11 cellular contexts compared by ENCODE assay signal in genomic region chr22:36641902-36642640, GRCh38.
A peak's percentile ranks its signal among the peaks of the same experiment; 100 is the strongest.
DNase-seq lines count a peak whose midpoint lies in the region; TF ChIP-seq lines count a peak whose summit lies in the region.
"Had no signal": no experiment of that assay in that cellular context is flagged by ENCODE, and none has a peak within 500 bp of the region (broad histone marks: within the 10 kb centered on the region; RNA-seq: fewer than 3 reads in every experiment).

No MANE protein-coding gene starts in this region.

- no peak overlapping the region for H3K4me3 ChIP-seq in cardiac fibroblast (replicated peaks in 1 of 2; ENCODE audit: low read depth in 2 of 2, low read length in 2 of 2)
- H3K4me3 ChIP-seq: skin epidermis, vagina had no signal

- DNase-seq in DMS153 treated with DMSO at 0.1 percent for 48 hours (lab: John Stamatoyannopoulos, UW; ENCODE audit: unreplicated experiment) (peak; percentile 11), NCI-H1092 (lab: John Stamatoyannopoulos, UW) (peak; percentile 36), cardiac fibroblast (ENCODE audit: low read depth in 2 of 2) (peak; percentile 30 to 66), putamen (ENCODE audit: low spot score) (peak; percentile 43), globus pallidus (ENCODE audit: low spot score) (no peak), islet precursor cell (no peak)
- no peak for DNase-seq in stimulated activated CD4-positive, alpha-beta T cell treated with anti-CD3 and anti-CD28 coated beads, Interleukin-4, amount 100 ng/mL, for 4 hours
- DNase-seq: activated CD4-positive, alpha-beta T cell treated with anti-CD3 and anti-CD28 coated beads, Interleukin-2, amount 10 ng/mL, durations not matched to agents 7 days and 5 days; nephron progenitor cell had no signal

- TF ChIP-seq CTCF in cardiac fibroblast (IDR thresholded peaks at IDR 0.05; ENCODE audit: low read depth, low read length) = no peak

Comparison
In these comparisons a context has a peak if more than half of its experiments do, and no peak if none do; other contexts are left out.
1. DNase-seq: peak in DMS153 treated with DMSO at 0.1 percent for 48 hours (single experiment), NCI-H1092 (single experiment), cardiac fibroblast (2 of 2) and putamen (single experiment); none in stimulated activated CD4-positive, alpha-beta T cell treated with anti-CD3 and anti-CD28 coated beads, Interleukin-4, amount 100 ng/mL, for 4 hours (0 of 2), globus pallidus (single experiment) and islet precursor cell (single experiment).